Comparison of ENCODE assay signal across 13 cellular contexts in the genomic region with DNA sequence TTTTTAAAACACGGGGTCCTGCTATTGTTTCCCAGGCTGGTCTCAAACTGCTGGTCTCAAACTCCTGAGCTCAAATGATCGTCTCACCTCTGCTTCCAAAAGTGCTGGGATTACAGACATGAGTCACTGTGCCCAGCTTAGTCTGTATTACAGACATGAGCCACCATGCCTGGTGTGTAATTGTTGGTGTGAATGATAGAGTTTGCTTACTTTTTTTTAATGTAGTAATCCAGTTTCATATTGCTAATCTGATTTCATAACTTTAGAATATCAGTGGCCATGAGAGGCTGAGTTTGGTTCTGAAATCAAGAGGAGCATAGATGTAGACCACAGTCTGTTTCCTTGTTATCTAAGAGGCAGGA. TPM values are rescaled to one million over a fixed set of nuclear protein-coding genes. Genes with fewer than 3 reads are reported as not detected.
A peak's percentile ranks its signal among the peaks of the same experiment; 100 is the strongest.
DNase-seq lines count a peak whose midpoint lies in the region; ATAC-seq and TF ChIP-seq lines count a peak whose summit lies in the region.
"Had no signal": no experiment of that assay in that cellular context is flagged by ENCODE, and none has a peak within 500 bp of the region (broad histone marks: within the 10 kb centered on the region; RNA-seq: fewer than 3 reads in every experiment).

No MANE protein-coding gene starts in this region.

- intact Hi-C loops in CD8-positive, alpha-beta T cell (cut with DNase I, micrococcal nuclease) = loop anchor here in 1 of 2 experiments (5.0 kb wide), 1 partner anchor 35 kb away; no protein-coding TSS in a partner anchor

- CTCF ChIA-PET in CD8-positive, alpha-beta T cell (lab: Charles Lee) = interaction anchor here (0.9 to 2.7 kb wide), 4 partner anchors 33 to 116 kb away, joined by 3 to 8 read pairs (median 3); no protein-coding TSS in a partner anchor

- peak overlapping the region; percentile 98 for H3K27ac Mint-ChIP-seq in CD8-positive, alpha-beta T cell
- peak overlapping the region; percentile 94 for H3K27ac Mint-ChIP-seq in activated naive CD8-positive, alpha-beta T cell
- H3K27ac Mint-ChIP-seq in natural killer cell treated with Interleukin-12 subunit alpha and Interleukin-12 subunit beta and Interleukin-15 and Interleukin-18, amount 100 ng/mL, for 72 hours = peak overlapping the region in 1 of 2 donors; percentile 17
- H3K27ac Mint-ChIP-seq: nephron had no signal

- H3K27me3 Mint-ChIP-seq in CD8-positive, alpha-beta T cell (ENCODE audit: low read depth) = no peaks in the 10 kb centered on the region
- H3K27me3 Mint-ChIP-seq in activated naive CD8-positive, alpha-beta T cell = no peaks in the 10 kb centered on the region
- no peaks in the 10 kb centered on the region for H3K27me3 Mint-ChIP-seq in natural killer cell treated with Interleukin-12 subunit alpha and Interleukin-12 subunit beta and Interleukin-15 and Interleukin-18, amount 100 ng/mL, for 72 hours

- no peak for TF ChIP-seq CTCF in CD8-positive, alpha-beta T cell (IDR thresholded peaks at IDR 0.05)
- TF ChIP-seq CTCF in OCI-LY1 (IDR thresholded peaks at IDR 0.05; ENCODE audit: low read length) = no peak

- no peaks in the 10 kb centered on the region for H3K9me2 ChIP-seq in OCI-LY1 (ENCODE audit: low read depth, low read length)

- no peak for ATAC-seq in CD8-positive, alpha-beta T cell
- ATAC-seq in natural killer cell treated with Interleukin-12 subunit alpha and Interleukin-12 subunit beta and Interleukin-15 and Interleukin-18, amount 100 ng/mL, for 72 hours = no peak
- no peak for ATAC-seq in HG02852 (IDR thresholded peaks at IDR 0.05; ENCODE audit: unreplicated experiment)

- POLR2A ChIA-PET in CD8-positive, alpha-beta T cell (lab: Charles Lee) = interaction anchor here (1.1 to 1.9 kb wide), 3 partner anchors 9 to 17 kb away, joined by 3 to 10 read pairs (median 4); no protein-coding TSS in a partner anchor

- no peak overlapping the region; the same call in 1 of the 2 replicates for H3K9ac ChIP-seq in OCI-LY1 (ENCODE audit: low read length)
- H3K9ac ChIP-seq: KMS-11 had no signal

- H3K36me3 Mint-ChIP-seq in CD8-positive, alpha-beta T cell = peaks cover 29% of the 10 kb centered on the region
- no peaks in the 10 kb centered on the region for H3K36me3 Mint-ChIP-seq in activated naive CD8-positive, alpha-beta T cell
- no peaks in the 10 kb centered on the region for H3K36me3 Mint-ChIP-seq in natural killer cell treated with Interleukin-12 subunit alpha and Interleukin-12 subunit beta and Interleukin-15 and Interleukin-18, amount 100 ng/mL, for 72 hours

- peaks cover 65% of the 10 kb centered on the region for H3K4me1 ChIP-seq in CD8-positive, alpha-beta T cell (ENCODE audit: insufficient read depth, low read length)
- H3K4me1 ChIP-seq in OCI-LY1 (ENCODE audit: insufficient read depth, low read length, severe bottlenecking) = peaks cover 64% of the 10 kb centered on the region

- no peak overlapping the region for H3K4me3 ChIP-seq in CD8-positive, alpha-beta T cell (ENCODE audit: low read depth, low read length)
- no peak overlapping the region for H3K4me3 ChIP-seq in OCI-LY1 (ENCODE audit: low read depth, low read length, poor library complexity, severe bottlenecking)
- H3K4me3 ChIP-seq: thyroid gland had no signal

- H3K4me3 Mint-ChIP-seq in CD8-positive, alpha-beta T cell = peak overlapping the region; percentile 99
- peak overlapping the region; percentile 92 for H3K4me3 Mint-ChIP-seq in activated naive CD8-positive, alpha-beta T cell
- peak overlapping the region; percentile 12 for H3K4me3 Mint-ChIP-seq in natural killer cell treated with Interleukin-12 subunit alpha and Interleukin-12 subunit beta and Interleukin-15 and Interleukin-18, amount 100 ng/mL, for 72 hours

- no peak overlapping the region for H2AFZ ChIP-seq in OCI-LY1 (ENCODE audit: low read length)

- no peaks in the 10 kb centered on the region for H3K36me3 ChIP-seq in CD8-positive, alpha-beta T cell (ENCODE audit: insufficient read depth, low read length)
- H3K36me3 ChIP-seq in OCI-LY1 (ENCODE audit: insufficient read depth, low read length) = no peaks in the 10 kb centered on the region
- H3K36me3 ChIP-seq: thyroid gland had no signal

- no peaks in the 10 kb centered on the region for H4K20me1 ChIP-seq in OCI-LY1 (ENCODE audit: insufficient read depth, low read length)

- H3K9me3 ChIP-seq in CD8-positive, alpha-beta T cell (ENCODE audit: low read length) = no peaks in the 10 kb centered on the region
- no peaks in the 10 kb centered on the region for H3K9me3 ChIP-seq in OCI-LY1 (ENCODE audit: low read length)
- H3K9me3 ChIP-seq: thyroid gland had no signal

- peaks cover 73% of the 10 kb centered on the region for H3K79me2 ChIP-seq in OCI-LY1 (ENCODE audit: insufficient read depth, low read length)

- no peak overlapping the region for H3K27ac ChIP-seq in CD8-positive, alpha-beta T cell (ENCODE audit: low read depth, low read length)
- H3K27ac ChIP-seq in OCI-LY1 (ENCODE audit: low read depth, low read length, poor library complexity, severe bottlenecking) = peak overlapping the region; percentile 38
- H3K27ac ChIP-seq: KMS-11, thyroid gland had no signal

- no peaks in the 10 kb centered on the region for H3F3A ChIP-seq in OCI-LY1 (ENCODE audit: insufficient read depth, low read length)

- H3K4me2 ChIP-seq in OCI-LY1 (ENCODE audit: low read length) = no peak overlapping the region
- H3K4me2 ChIP-seq: KMS-11 had no signal

- H3K4me1 Mint-ChIP-seq in CD8-positive, alpha-beta T cell (ENCODE audit: low read depth) = peaks cover 70% of the 10 kb centered on the region
- H3K4me1 Mint-ChIP-seq in activated naive CD8-positive, alpha-beta T cell (ENCODE audit: low read depth) = peaks cover 72% of the 10 kb centered on the region
- H3K4me1 Mint-ChIP-seq in natural killer cell treated with Interleukin-12 subunit alpha and Interleukin-12 subunit beta and Interleukin-15 and Interleukin-18, amount 100 ng/mL, for 72 hours (ENCODE audit: low read depth in 2 of 2) = peaks cover 36 to 44% of the 10 kb centered on the region in 2 donors

- H3K27me3 ChIP-seq in CD8-positive, alpha-beta T cell (ENCODE audit: insufficient read depth, low read length) = no peaks in the 10 kb centered on the region
- H3K27me3 ChIP-seq in OCI-LY1 (ENCODE audit: insufficient read depth, low read length) = no peaks in the 10 kb centered on the region
- H3K27me3 ChIP-seq: thyroid gland had no signal

- DNase-seq in CD8-positive, alpha-beta T cell = peak in 3 of 7 experiments; percentile 19 to 28 (median 26)
- no peak for DNase-seq in natural killer cell treated with Interleukin-12 subunit alpha and Interleukin-12 subunit beta and Interleukin-15 and Interleukin-18, amount 100 ng/mL, for 72 hours (ENCODE audit: low spot score)
- no peak for DNase-seq in cerebellar cortex (ENCODE audit: low spot score)
- DNase-seq in SW480 (ENCODE audit: low spot score) = no peak
- DNase-seq: C1 segment of cervical spinal cord, NCI-H1436 treated with DMSO at 0.1 percent for 48 hours, NCI-H345, thyroid gland had no signal

- H3K9me3 Mint-ChIP-seq in CD8-positive, alpha-beta T cell = no peaks in the 10 kb centered on the region
- H3K9me3 Mint-ChIP-seq in activated naive CD8-positive, alpha-beta T cell (ENCODE audit: low read depth) = no peaks in the 10 kb centered on the region
- no peaks in the 10 kb centered on the region for H3K9me3 Mint-ChIP-seq in natural killer cell treated with Interleukin-12 subunit alpha and Interleukin-12 subunit beta and Interleukin-15 and Interleukin-18, amount 100 ng/mL, for 72 hours
- H3K9me3 Mint-ChIP-seq: nephron had no signal

RNA-seq across cellular contexts. Expression of gene EPB41, which starts 3.4 kb away (rescaled TPM):
- 100 to 1,000 TPM; 109 to 117 TPM for total RNA-seq in CD8-positive, alpha-beta T cell
- total RNA-seq in natural killer cell treated with Interleukin-12 subunit alpha and Interleukin-12 subunit beta and Interleukin-15 and Interleukin-18, amount 100 ng/mL, for 72 hours = 10 to 100 TPM; 50.7 to 60.5 TPM

Comparison
In these comparisons a context has a peak if more than half of its experiments do, and no peak if none do; other contexts are left out.
1. H3K4me3 Mint-ChIP-seq: peak in every context shown above with its lines; median percentile 99 in CD8-positive, alpha-beta T cell; 92 in activated naive CD8-positive, alpha-beta T cell; 12 in natural killer cell treated with Interleukin-12 subunit alpha and Interleukin-12 subunit beta and Interleukin-15 and Interleukin-18, amount 100 ng/mL, for 72 hours.